25 cellular contexts compared by ENCODE assay signal in genomic region chr2:222945887-222946286, GRCh38.
DNase-seq lines count a peak whose midpoint lies in the region; ATAC-seq and TF ChIP-seq lines count a peak whose summit lies in the region.
"Had no signal": no experiment of that assay in that cellular context is flagged by ENCODE, and none has a peak within 500 bp of the region (broad histone marks: within the 10 kb centered on the region; RNA-seq: fewer than 3 reads in every experiment).

No MANE protein-coding gene starts in this region.

- no peak overlapping the region for H3K4ac ChIP-seq in H9 (ENCODE audit: low read depth, low read length)
- no peak overlapping the region for H3K4ac ChIP-seq in mesenchymal stem cell (ENCODE audit: low read depth in 1 of 2, low read length in 2 of 2)

- H2BK20ac ChIP-seq in H9 (ENCODE audit: low read depth, low read length, poor library complexity, severe bottlenecking): no peak overlapping the region

- no peaks in the 10 kb centered on the region for H3K9me3 ChIP-seq in H9 (ENCODE audit: control insufficient read depth, low read depth, low read length)
- H3K9me3 ChIP-seq in SK-N-MC (ENCODE audit: low read depth, low read length): no peaks in the 10 kb centered on the region
- H3K9me3 ChIP-seq in mesenchymal stem cell (ENCODE audit: control insufficient read depth, low read length): no peaks in the 10 kb centered on the region
- H3K9me3 ChIP-seq: A549, Caco-2, MG63 had no signal

- H3K27me3 ChIP-seq in H9 (ENCODE audit: insufficient read depth, low read length): no peaks in the 10 kb centered on the region
- H3K27me3 ChIP-seq in mesenchymal stem cell (ENCODE audit: control insufficient read depth in 1 of 2, insufficient read depth in 1 of 2, low read length in 2 of 2): no peaks in the 10 kb centered on the region
- H3K27me3 ChIP-seq: MG63 had no signal

- H4K91ac ChIP-seq in H9 (ENCODE audit: insufficient read length, low read depth, low read length) (no peak overlapping the region), mesenchymal stem cell (ENCODE audit: low read length) (no peak overlapping the region)

- H3K56ac ChIP-seq in H9 (ENCODE audit: insufficient read length, low read depth, low read length): no peak overlapping the region

- no peaks in the 10 kb centered on the region for H3K23me2 ChIP-seq in H9 (ENCODE audit: insufficient read length, low read depth, low read length, poor library complexity, severe bottlenecking)

- H3K4me2 ChIP-seq in H9 (ENCODE audit: insufficient read depth, insufficient read length, low read length) (no peak overlapping the region), mesenchymal stem cell (ENCODE audit: low read length, poor library complexity, severe bottlenecking) (no peak overlapping the region)
- H3K4me2 ChIP-seq: A549, PC-9 had no signal

- H3K14ac ChIP-seq in H9 (ENCODE audit: insufficient read depth, low read length) (no peak overlapping the region), mesenchymal stem cell (ENCODE audit: low read length in 2 of 2) (no peak overlapping the region)

- no peak overlapping the region for H2AFZ ChIP-seq in H9 (ENCODE audit: low read length)
- H2AFZ ChIP-seq in mesenchymal stem cell (ENCODE audit: low read depth, low read length): no peak overlapping the region
- H2AFZ ChIP-seq: PC-9 had no signal

- H3K79me1 ChIP-seq in H9 (ENCODE audit: insufficient read depth, low read depth, low read length, poor library complexity, severe bottlenecking): no peaks in the 10 kb centered on the region
- H3K79me1 ChIP-seq in mesenchymal stem cell (replicated peaks; ENCODE audit: low read length, poor library complexity, severe bottlenecking): peaks cover 1% of the 10 kb centered on the region

- H3K4me1 Mint-ChIP-seq in H9: peaks cover 11 to 13% of the 10 kb centered on the region in 2 experiments; a peak in 3 of 4 replicates
- peaks cover 53% of the 10 kb centered on the region for H3K4me1 Mint-ChIP-seq in osteocyte (ENCODE audit: unreplicated experiment)
- H3K4me1 Mint-ChIP-seq in natural killer cell treated with Interleukin-12 subunit alpha and Interleukin-12 subunit beta and Interleukin-15 and Interleukin-18, amount 100 ng/mL, for 72 hours (ENCODE audit: low read depth in 2 of 2): peaks cover 5 to 7% of the 10 kb centered on the region in 2 donors
- H3K4me1 Mint-ChIP-seq: B cell had no signal

- H3K4me3 ChIP-seq in SK-N-MC: no peak overlapping the region
- no peak overlapping the region for H3K4me3 ChIP-seq in mesenchymal stem cell (ENCODE audit: insufficient read depth in 1 of 2, low read depth in 1 of 2, low read length in 2 of 2)
- H3K4me3 ChIP-seq: A549, MG63, PC-9 had no signal

- H2BK12ac ChIP-seq in H9 (ENCODE audit: insufficient read length, low read depth, low read length): no peak overlapping the region
- no peak overlapping the region for H2BK12ac ChIP-seq in mesenchymal stem cell (ENCODE audit: low read length in 2 of 2)

- no peak overlapping the region for H2BK15ac ChIP-seq in H9 (ENCODE audit: low read depth, low read length)
- H2BK15ac ChIP-seq in mesenchymal stem cell (ENCODE audit: low read depth, poor library complexity, severe bottlenecking): no peak overlapping the region

- DNase-seq in H9 (no peak), SK-N-MC (ENCODE audit: low read depth, low spot score) (no peak), mesenchymal stem cell (no peak), osteocyte (ENCODE audit: extremely low spot score, unreplicated experiment) (no peak), occipital lobe (lab: John Stamatoyannopoulos, UW) (no peak)
- no peak for DNase-seq in natural killer cell treated with Interleukin-12 subunit alpha and Interleukin-12 subunit beta and Interleukin-15 and Interleukin-18, amount 100 ng/mL, for 72 hours (ENCODE audit: low spot score)
- DNase-seq: Caco-2; CD8-positive, alpha-beta T cell; GOT3; HCEC 1CT; KG1; MG63; NCI-H1105 treated with DMSO at 0.1 percent for 48 hours; NCI-H2029; NCI-H446; NCI-H524 treated with DMSO at 0.1 percent for 48 hours; NCI-H774; NK-92 treated with Interleukin-12 subunit alpha and Interleukin-12 subunit beta, amount 100 ng/mL, for 24 hours; PC-9; SHP77 had no signal

- H3K27me3 Mint-ChIP-seq in H9 (ENCODE audit: low read depth) (no peaks in the 10 kb centered on the region), osteocyte (ENCODE audit: unreplicated experiment) (no peaks in the 10 kb centered on the region)
- H3K27me3 Mint-ChIP-seq in natural killer cell treated with Interleukin-12 subunit alpha and Interleukin-12 subunit beta and Interleukin-15 and Interleukin-18, amount 100 ng/mL, for 72 hours: peaks cover 0 to 2% of the 10 kb centered on the region in 2 donors

- H3K4me1 ChIP-seq in H9 (ENCODE audit: insufficient read depth, low read length) (no peaks in the 10 kb centered on the region), mesenchymal stem cell (ENCODE audit: control insufficient read depth, insufficient read depth, low read depth, low read length) (peaks cover 8% of the 10 kb centered on the region)

- H4K20me1 ChIP-seq in H9 (ENCODE audit: control insufficient read depth, insufficient read depth, insufficient read length): no peaks in the 10 kb centered on the region

- H2AK5ac ChIP-seq in H9 (ENCODE audit: insufficient read length, low read length) (no peak overlapping the region), mesenchymal stem cell (ENCODE audit: low read length, severe bottlenecking) (no peak overlapping the region)

- no peak overlapping the region for H3K27ac ChIP-seq in H9 (ENCODE audit: insufficient read length, low read depth, low read length)
- peak overlapping the region; percentile 30; the same call in 1 of the 2 replicates for H3K27ac ChIP-seq in SK-N-MC
- peak overlapping the region; percentile 92 for H3K27ac ChIP-seq in mesenchymal stem cell (ENCODE audit: low read length, poor library complexity, severe bottlenecking)
- H3K27ac ChIP-seq: A549, C4-2B, HL-60, PC-9 had no signal

- no peak for TF ChIP-seq CTCF in H9 (conservative IDR thresholded peaks at IDR 0.05)
- TF ChIP-seq CTCF in osteocyte (IDR thresholded peaks at IDR 0.05): no peak

- H4K5ac ChIP-seq in H9 (ENCODE audit: insufficient read length, low read depth, low read length): no peak overlapping the region

- WGBS in H9 (ENCODE audit: extremely low coverage, insufficient read length, low lambda C conversion rate): no CpG with 5 or more reads among the region's 8 CpGs
- 93% methylated on average over 7 of the region's 8 CpGs for WGBS in mesenchymal stem cell

- H3K79me2 ChIP-seq in H9 (ENCODE audit: insufficient read depth, low read length): no peaks in the 10 kb centered on the region

- no peak overlapping the region for H3K9ac ChIP-seq in H9 (ENCODE audit: extremely low read depth, insufficient read length, low read length)
- H3K9ac ChIP-seq in SK-N-MC (ENCODE audit: insufficient read length): no peak overlapping the region
- no peak overlapping the region for H3K9ac ChIP-seq in mesenchymal stem cell (ENCODE audit: low read length)

- H2BK5ac ChIP-seq in H9 (ENCODE audit: insufficient read length, low read length) (no peak overlapping the region), mesenchymal stem cell (ENCODE audit: low read depth, low read length, poor library complexity, severe bottlenecking) (no peak overlapping the region)

- peaks cover 1 to 8% (median 2%) of the 10 kb centered on the region in 3 experiments; a peak in 3 of 7 replicates for H3K36me3 Mint-ChIP-seq in H9 (ENCODE audit: insufficient read depth in 1 of 3, low read depth in 3 of 3)
- peaks cover 8% of the 10 kb centered on the region for H3K36me3 Mint-ChIP-seq in osteocyte (ENCODE audit: unreplicated experiment)
- H3K36me3 Mint-ChIP-seq in natural killer cell treated with Interleukin-12 subunit alpha and Interleukin-12 subunit beta and Interleukin-15 and Interleukin-18, amount 100 ng/mL, for 72 hours: no peaks in the 10 kb centered on the region

- ATAC-seq in natural killer cell treated with Interleukin-12 subunit alpha and Interleukin-12 subunit beta and Interleukin-15 and Interleukin-18, amount 100 ng/mL, for 72 hours: no peak
- no peak for ATAC-seq in HG03045 (IDR thresholded peaks at IDR 0.05; ENCODE audit: unreplicated experiment)
- ATAC-seq: CD8-positive, alpha-beta T cell had no signal

- H3K18ac ChIP-seq in H9 (ENCODE audit: insufficient read length, low read depth, low read length) (no peak overlapping the region), mesenchymal stem cell (ENCODE audit: low read depth in 1 of 2, low read length in 2 of 2) (no peak overlapping the region)

- no peak overlapping the region for H2BK120ac ChIP-seq in H9 (ENCODE audit: low read depth, low read length, poor library complexity, severe bottlenecking)
- H2BK120ac ChIP-seq in mesenchymal stem cell (ENCODE audit: low read depth, low read length): no peak overlapping the region

- no peak overlapping the region for H3K23ac ChIP-seq in H9 (ENCODE audit: insufficient read length, low read depth, low read length)
- no peak overlapping the region for H3K23ac ChIP-seq in mesenchymal stem cell (ENCODE audit: low read length in 2 of 2)

- peaks cover 4% of the 10 kb centered on the region; the same call in 1 of the 2 replicates for H3K36me3 ChIP-seq in SK-N-MC (ENCODE audit: insufficient read depth, low read length)
- H3K36me3 ChIP-seq in mesenchymal stem cell (ENCODE audit: control insufficient read depth in 1 of 2, insufficient read depth in 2 of 2, low read depth in 1 of 2, low read length in 2 of 2): peaks cover 0 to 10% of the 10 kb centered on the region in 2 experiments

- H4K8ac ChIP-seq in H9 (replicated peaks; ENCODE audit: insufficient read length, low read depth, low read length): no peak overlapping the region
- H4K8ac ChIP-seq in mesenchymal stem cell (ENCODE audit: low read length): no peak overlapping the region

- H3K9me3 Mint-ChIP-seq in H9 (no peaks in the 10 kb centered on the region), osteocyte (ENCODE audit: unreplicated experiment) (no peaks in the 10 kb centered on the region)
- H3K9me3 Mint-ChIP-seq in natural killer cell treated with Interleukin-12 subunit alpha and Interleukin-12 subunit beta and Interleukin-15 and Interleukin-18, amount 100 ng/mL, for 72 hours: no peaks in the 10 kb centered on the region
- H3K9me3 Mint-ChIP-seq: CD8-positive, alpha-beta T cell had no signal

- no peak overlapping the region for H3K4me3 Mint-ChIP-seq in H9
- no peak overlapping the region for H3K4me3 Mint-ChIP-seq in osteocyte (ENCODE audit: unreplicated experiment)
- H3K4me3 Mint-ChIP-seq in natural killer cell treated with Interleukin-12 subunit alpha and Interleukin-12 subunit beta and Interleukin-15 and Interleukin-18, amount 100 ng/mL, for 72 hours: no peak overlapping the region
- H3K4me3 Mint-ChIP-seq: B cell; CD8-positive, alpha-beta T cell had no signal

- H3T11ph ChIP-seq in H9 (ENCODE audit: low read length): no peak overlapping the region

- H3K27ac Mint-ChIP-seq in H9 (peak overlapping the region in 2 of 3 experiments; percentile 56 to 84; a peak in 4 of 7 replicates), osteocyte (ENCODE audit: unreplicated experiment) (peak overlapping the region; percentile 90)
- no peak overlapping the region for H3K27ac Mint-ChIP-seq in natural killer cell treated with Interleukin-12 subunit alpha and Interleukin-12 subunit beta and Interleukin-15 and Interleukin-18, amount 100 ng/mL, for 72 hours
- H3K27ac Mint-ChIP-seq: B cell; CD8-positive, alpha-beta T cell had no signal

Comparison
In these comparisons a context has a peak if more than half of its experiments do, and no peak if none do; other contexts are left out.
1. H3K27ac Mint-ChIP-seq: peak in H9 (2 of 3) and osteocyte (single experiment); none in natural killer cell treated with Interleukin-12 subunit alpha and Interleukin-12 subunit beta and Interleukin-15 and Interleukin-18, amount 100 ng/mL, for 72 hours (0 of 2).